12 cellular contexts compared by ENCODE assay signal in the genomic region with DNA sequence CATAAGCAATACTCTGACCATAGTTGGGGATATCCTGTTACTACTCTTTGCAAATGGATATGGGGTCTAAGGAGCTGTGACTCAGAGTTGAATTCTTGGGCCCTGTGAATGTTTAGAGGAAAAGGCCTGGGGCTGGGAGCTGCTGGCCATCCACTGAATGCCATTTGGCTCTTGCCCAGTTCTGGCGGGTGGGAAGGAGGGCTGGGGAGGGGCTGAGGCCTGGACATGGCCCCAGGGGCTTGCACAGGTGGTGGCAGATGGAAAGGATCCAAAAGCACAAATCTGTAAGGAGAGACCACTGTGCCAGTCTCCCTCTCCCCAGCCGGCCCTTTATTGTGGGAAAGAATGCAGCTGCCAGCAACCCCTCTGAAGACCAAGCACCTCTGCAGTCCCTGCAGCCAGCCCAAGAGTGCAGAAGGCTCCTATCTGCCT. TPM values are rescaled to one million over a fixed set of nuclear protein-coding genes. Genes with fewer than 3 reads are reported as not detected.
A peak's percentile ranks its signal among the peaks of the same experiment; 100 is the strongest.
DNase-seq lines count a peak whose midpoint lies in the region; ATAC-seq and TF ChIP-seq lines count a peak whose summit lies in the region.
"Had no signal": no experiment of that assay in that cellular context is flagged by ENCODE, and none has a peak within 500 bp of the region (broad histone marks: within the 10 kb centered on the region; RNA-seq: fewer than 3 reads in every experiment).

No MANE protein-coding gene starts in this region.

- H3K27me3 ChIP-seq in brain microvascular endothelial cell (replicated peaks), result no peaks in the 10 kb centered on the region
- H3K27me3 ChIP-seq in mesendoderm (ENCODE audit: insufficient read depth, low read length, poor library complexity), result no peaks in the 10 kb centered on the region

- H3K36me3 Mint-ChIP-seq in activated T-cell treated with anti-CD3 and anti-CD28 coated beads, Interleukin-2, amount 50 U/mL, for 24 hours (ENCODE audit: low read depth), result no peaks in the 10 kb centered on the region
- H3K36me3 Mint-ChIP-seq: memory B cell had no signal

- peak overlapping the region; percentile 41 for H2BK5ac ChIP-seq in mesendoderm (ENCODE audit: low read length)

- no peaks in the 10 kb centered on the region for H3K9me3 ChIP-seq in mucosa of descending colon

- H4K8ac ChIP-seq in mesendoderm (ENCODE audit: low read depth, low read length), result no peak overlapping the region

- peak overlapping the region; percentile 24 for H2BK120ac ChIP-seq in mesendoderm (ENCODE audit: low read depth, low read length)

- H3K4me3 Mint-ChIP-seq in activated T-cell treated with anti-CD3 and anti-CD28 coated beads, Interleukin-2, amount 50 U/mL, for 24 hours, result no peak overlapping the region
- H3K4me3 Mint-ChIP-seq: activated T-helper 1 cell treated with anti-CD3 and anti-CD28 coated beads, Interleukin-12 subunit alpha, Interleukin-12 subunit beta, Interleukin-2, Interleukin-4 antibody, amounts not matched to agents 30 ng/mL and 10 ng/mL and 1 ng/mL, durations not matched to agents 14 hours and 24 hours and 36 hours; B cell; memory B cell had no signal

- H3K9me3 Mint-ChIP-seq in activated T-cell treated with anti-CD3 and anti-CD28 coated beads, Interleukin-2, amount 50 U/mL, for 24 hours, result no peaks in the 10 kb centered on the region
- H3K9me3 Mint-ChIP-seq: activated T-helper 1 cell treated with anti-CD3 and anti-CD28 coated beads, Interleukin-12 subunit alpha, Interleukin-12 subunit beta, Interleukin-2, Interleukin-4 antibody, amounts not matched to agents 30 ng/mL and 10 ng/mL and 1 ng/mL, durations not matched to agents 14 hours and 24 hours and 36 hours; memory B cell had no signal

- no peak overlapping the region for H2BK15ac ChIP-seq in mesendoderm (replicated peaks; ENCODE audit: low read depth)

- peaks cover 44% of the 10 kb centered on the region for H3K4me1 ChIP-seq in mesendoderm (ENCODE audit: control insufficient read depth, low read depth, low read length)
- H3K4me1 ChIP-seq in mucosa of descending colon (ENCODE audit: low read depth), result peaks cover 45% of the 10 kb centered on the region

- no peak overlapping the region for H3K23ac ChIP-seq in mesendoderm (ENCODE audit: low read length)

- intact Hi-C loops in mucosa of descending colon (cut with DNase I, micrococcal nuclease), result no loop called here

- peak overlapping the region; percentile 60 for H3K18ac ChIP-seq in mesendoderm (ENCODE audit: low read length)

- peak overlapping the region; percentile 28 for H3K4ac ChIP-seq in mesendoderm (ENCODE audit: low read depth, low read length)

- in situ Hi-C loops in brain microvascular endothelial cell (cut with HindIII; ENCODE audit: low pct_ligation_motif_present, low sequenced_read_pairs), result no loop called here

- H3K56ac ChIP-seq in mesendoderm (ENCODE audit: low read length), result peak overlapping the region; percentile 61

- H3K27me3 Mint-ChIP-seq in activated T-cell treated with anti-CD3 and anti-CD28 coated beads, Interleukin-2, amount 50 U/mL, for 24 hours, result peaks cover 42% of the 10 kb centered on the region

- ATAC-seq in mucosa of descending colon, result no peak

- no peak overlapping the region for H3K4me2 ChIP-seq in mesendoderm (ENCODE audit: low read length)

- H3K79me1 ChIP-seq in mesendoderm (ENCODE audit: low read length), result peaks cover 21% of the 10 kb centered on the region

- H3K79me2 ChIP-seq in mesendoderm (ENCODE audit: control insufficient read depth, insufficient read depth, low read length), result peaks cover 42% of the 10 kb centered on the region

- H3K27ac ChIP-seq in brain microvascular endothelial cell (peak overlapping the region; percentile 5), mesendoderm (ENCODE audit: low read depth, low read length) (peak overlapping the region; percentile 43)

- no peaks in the 10 kb centered on the region for H3K36me3 ChIP-seq in brain microvascular endothelial cell (replicated peaks)
- no peaks in the 10 kb centered on the region for H3K36me3 ChIP-seq in mesendoderm (ENCODE audit: control insufficient read depth, insufficient read depth, low read length)
- no peaks in the 10 kb centered on the region for H3K36me3 ChIP-seq in mucosa of descending colon (ENCODE audit: low read depth)

- peaks cover 12% of the 10 kb centered on the region for H3K4me1 Mint-ChIP-seq in activated T-cell treated with anti-CD3 and anti-CD28 coated beads, Interleukin-2, amount 50 U/mL, for 24 hours (ENCODE audit: low read depth)

- H3K4me3 ChIP-seq in brain microvascular endothelial cell (ENCODE audit: low read depth, low read length), result no peak overlapping the region
- H3K4me3 ChIP-seq in mesendoderm (ENCODE audit: low read length), result no peak overlapping the region
- no peak overlapping the region for H3K4me3 ChIP-seq in mucosa of descending colon

- no peak for TF ChIP-seq CTCF in brain microvascular endothelial cell (IDR thresholded peaks at IDR 0.05; ENCODE audit: low read depth, low read length, missing control alignments)
- TF ChIP-seq CTCF in mucosa of descending colon (IDR thresholded peaks at IDR 0.05), result no peak

- DNase-seq in AG08395 (ENCODE audit: low spot score), result peak; percentile 34
- peak; percentile 94 for DNase-seq in M059J (ENCODE audit: low read depth)
- DNase-seq in brain microvascular endothelial cell, result peak; percentile 62
- DNase-seq in mesendoderm, result peak; percentile 73
- DNase-seq in AML-193 (lab: John Stamatoyannopoulos, UW), result no peak
- no peak for DNase-seq in mucosa of descending colon
- no peak for DNase-seq in activated T-cell treated with anti-CD3 and anti-CD28 coated beads, Interleukin-2, amount 50 U/mL, for 24 hours
- DNase-seq in RPMI8226, result no peak
- DNase-seq: NCI-H2171 treated with DMSO at 0.1 percent for 48 hours had no signal

- H2AK5ac ChIP-seq in mesendoderm (ENCODE audit: low read length), result no peak overlapping the region

- peak overlapping the region; percentile 30 for H3K9ac ChIP-seq in mesendoderm (ENCODE audit: low read length)

- no CpG with 5 or more reads among the region's 2 CpGs for WGBS in mesendoderm (ENCODE audit: extremely low coverage, insufficient coverage, low lambda C conversion rate)

- H4K5ac ChIP-seq in mesendoderm (ENCODE audit: low read length), result no peak overlapping the region

- H3K27ac Mint-ChIP-seq in activated T-cell treated with anti-CD3 and anti-CD28 coated beads, Interleukin-2, amount 50 U/mL, for 24 hours, result no peak overlapping the region
- H3K27ac Mint-ChIP-seq: activated T-helper 1 cell treated with anti-CD3 and anti-CD28 coated beads, Interleukin-12 subunit alpha, Interleukin-12 subunit beta, Interleukin-2, Interleukin-4 antibody, amounts not matched to agents 30 ng/mL and 10 ng/mL and 1 ng/mL, durations not matched to agents 14 hours and 24 hours and 36 hours; B cell; memory B cell had no signal

RNA-seq across cellular contexts. Expression of gene PLXNA2, which starts 12.2 kb away (rescaled TPM):
- total RNA-seq in M059J (2014; rRNA removed; shearing (Covaris generic)), result 2.0 and 2.8 TPM in 2 replicates
- polyA plus RNA-seq in mesendoderm (2013, experiment 1 of 2), result 7.9 TPM
- polyA plus RNA-seq in mesendoderm (2013, experiment 2 of 2), result 7.4 TPM
- 100 to 1,000 TPM in 1 of 3 donors, 10 to 100 TPM in 2; 65.5 to 127 (median 70.6) TPM for total RNA-seq in mucosa of descending colon

Comparison
In these comparisons a context has a peak if more than half of its experiments do, and no peak if none do; other contexts are left out.
1. DNase-seq: peak in AG08395 (single experiment), M059J (single experiment), brain microvascular endothelial cell (single experiment) and mesendoderm (single experiment); none in AML-193 (0 of 2), mucosa of descending colon (0 of 3), activated T-cell treated with anti-CD3 and anti-CD28 coated beads, Interleukin-2, amount 50 U/mL, for 24 hours (single experiment) and RPMI8226 (single experiment).
2. RNA of gene PLXNA2, which starts 12.2 kb away (total RNA-seq): 65.5 to 127 TPM in mucosa of descending colon; 2.0 to 2.8 TPM in M059J; every median in the first group is over 10 times any median in the second.